10 cellular contexts compared by ENCODE assay signal in genomic region chr17:80662557-80662956, GRCh38.
"Had no signal": no experiment of that assay in that cellular context is flagged by ENCODE, and none has a peak within 500 bp of the region (broad histone marks: within the 10 kb centered on the region; RNA-seq: fewer than 3 reads in every experiment).

No MANE protein-coding gene starts in this region.

- DNase-seq: activated naive CD4-positive, alpha-beta T cell treated with Interleukin-2 at 50 U/mL for 16 hours; aorta; head of caudate nucleus; left cardiac atrium; lower lobe of right lung; stimulated activated CD4-positive, alpha-beta T cell treated with anti-CD3 and anti-CD28 coated beads, Interleukin-4, amount 100 ng/mL, for 4 hours; stomach; T-helper 9 cell; uterus had no signal

- ATAC-seq: left cardiac atrium, lower lobe of right lung had no signal

- H3K27ac Mint-ChIP-seq: mesothelial cell of epicardium had no signal

- H3K4me3 Mint-ChIP-seq: mesothelial cell of epicardium had no signal
